12 cellular contexts compared by ENCODE assay signal in genomic region chr2:221372156-221372870, GRCh38.
A peak's percentile ranks its signal among the peaks of the same experiment; 100 is the strongest.
DNase-seq lines count a peak whose midpoint lies in the region; ATAC-seq and TF ChIP-seq lines count a peak whose summit lies in the region.
"Had no signal": no experiment of that assay in that cellular context is flagged by ENCODE, and none has a peak within 500 bp of the region (broad histone marks: within the 10 kb centered on the region; RNA-seq: fewer than 3 reads in every experiment).

No MANE protein-coding gene starts in this region.

- no peaks in the 10 kb centered on the region for H3K36me3 Mint-ChIP-seq in mesothelial cell of epicardium

- H3K27ac ChIP-seq in AG04450 (ENCODE audit: low read depth, low read length) (no peak overlapping the region), HUES6 (ENCODE audit: low read depth, low read length) (0 out of 2 replicates have a peak overlapping the region, but pooled peaks have one; percentile 4), dorsolateral prefrontal cortex (no peak overlapping the region), coronary artery (no peak overlapping the region), tibial artery (no peak overlapping the region)
- H3K27ac ChIP-seq: SK-N-MC had no signal

- peaks cover 10% of the 10 kb centered on the region for H3K27me3 ChIP-seq in AG04450 (ENCODE audit: control insufficient read depth, insufficient read depth, low read length)
- H3K27me3 ChIP-seq in HUES6 (ENCODE audit: control insufficient read depth, insufficient read depth, low read length) = no peaks in the 10 kb centered on the region
- H3K27me3 ChIP-seq in dorsolateral prefrontal cortex = peaks cover 0 to 21% (median 0%) of the 10 kb centered on the region in 45 donors
- H3K27me3 ChIP-seq in tibial artery = peaks cover 0 to 30% of the 10 kb centered on the region in 2 donors

- POLR2A ChIA-PET in AG04450 (lab: Yijun Ruan, JAX) = no interaction called here

- H3K9ac ChIP-seq in HUES6 (ENCODE audit: low read length) = no peak overlapping the region

- TF ChIP-seq CTCF in AG04450 (IDR thresholded peaks at IDR 0.05; ENCODE audit: low read depth, low read length) (peak; percentile 38), dorsolateral prefrontal cortex (IDR thresholded peaks at IDR 0.05 in 54 of 56, conservative IDR thresholded peaks at IDR 0.05 in 2 of 56; ENCODE audit: low read depth in 1 of 56, partially characterized antibody in 56 of 56) (peak in 15 of 56 donors; percentile 7 to 28 (median 18)), mesothelial cell of epicardium (IDR thresholded peaks at IDR 0.05; ENCODE audit: unreplicated experiment) (peak; percentile 28), omental fat pad (IDR thresholded peaks at IDR 0.05) (no peak), coronary artery (IDR thresholded peaks at IDR 0.05) (no peak), tibial artery (IDR thresholded peaks at IDR 0.05) (no peak)

- CTCF ChIA-PET in AG04450 (lab: Charles Lee) = interaction anchor here (0.5 kb wide), 1 partner anchor 269 kb away, joined by 5 read pairs; no protein-coding TSS in a partner anchor

- peaks cover 22% of the 10 kb centered on the region for H3K27me3 Mint-ChIP-seq in mesothelial cell of epicardium (ENCODE audit: low read depth)

- H3K4me1 ChIP-seq in HUES6 (ENCODE audit: control insufficient read depth, insufficient read depth, low read length) = peaks cover 18% of the 10 kb centered on the region
- no peaks in the 10 kb centered on the region for H3K4me1 ChIP-seq in tibial artery

- H3K9me3 Mint-ChIP-seq in mesothelial cell of epicardium = peaks cover 8% of the 10 kb centered on the region

- H3K4me1 Mint-ChIP-seq in mesothelial cell of epicardium = peaks cover 26% of the 10 kb centered on the region

- intact Hi-C loops in dorsolateral prefrontal cortex (cut with DNase I) = no loop called here
- intact Hi-C loops in tibial artery (cut with DNase I; ENCODE audit: low total_unique reads) = no loop called here

- DNase-seq in AG04450 (ENCODE audit: low read depth, low spot score) (no peak), dorsolateral prefrontal cortex (no peak), mesothelial cell of epicardium (ENCODE audit: low spot score in 2 of 2, unreplicated experiment in 2 of 2) (no peak), omental fat pad (ENCODE audit: low spot score) (no peak), NCI-H146 (lab: John Stamatoyannopoulos, UW) (no peak), coronary artery (ENCODE audit: low spot score) (no peak), tibial artery (no peak)
- DNase-seq: NCI-H1092 treated with DMSO at 0.1 percent for 48 hours, NCI-H524 treated with DMSO at 0.1 percent for 48 hours had no signal

- H3K4me3 ChIP-seq in AG04450 (ENCODE audit: low read depth, low read length) = no peak overlapping the region
- H3K4me3 ChIP-seq in HUES6 (ENCODE audit: low read depth, low read length) = peak overlapping the region; percentile 32
- peak overlapping the region in 41 of 59 donors; percentile 1 to 57 (median 26) for H3K4me3 ChIP-seq in dorsolateral prefrontal cortex
- no peak overlapping the region for H3K4me3 ChIP-seq in coronary artery
- no peak overlapping the region for H3K4me3 ChIP-seq in tibial artery
- H3K4me3 ChIP-seq: lung, SK-N-MC had no signal

- no peak for ATAC-seq in omental fat pad (ENCODE audit: low FRiP score)

- no peak overlapping the region for H3K27ac Mint-ChIP-seq in mesothelial cell of epicardium

- H3K4me3 Mint-ChIP-seq in mesothelial cell of epicardium = peak overlapping the region; percentile 9

- H3K36me3 ChIP-seq in HUES6 (ENCODE audit: control insufficient read depth, insufficient read depth, low read length) = no peaks in the 10 kb centered on the region
- no peaks in the 10 kb centered on the region for H3K36me3 ChIP-seq in tibial artery

- H3K9me3 ChIP-seq in AG04450 (ENCODE audit: control insufficient read depth, insufficient read depth, low read length) = no peaks in the 10 kb centered on the region
- H3K9me3 ChIP-seq in HUES6 (ENCODE audit: control insufficient read depth, insufficient read depth, low read depth, low read length) = no peaks in the 10 kb centered on the region
- no peaks in the 10 kb centered on the region for H3K9me3 ChIP-seq in tibial artery

Comparison
In these comparisons a context has a peak if more than half of its experiments do, and no peak if none do; other contexts are left out.
1. H3K4me3 ChIP-seq: peak in HUES6 (single experiment) and dorsolateral prefrontal cortex (41 of 59); none in AG04450 (single experiment), coronary artery (single experiment) and tibial artery (0 of 2).
2. CTCF ChIP-seq: peak in AG04450 (single experiment) and mesothelial cell of epicardium (single experiment); none in omental fat pad (0 of 3), coronary artery (single experiment) and tibial artery (0 of 2).